Comparison of ENCODE assay signal across 9 cellular contexts in genomic region chr22:37640591-37641250, GRCh38. TPM values are rescaled to one million over a fixed set of nuclear protein-coding genes. Genes with fewer than 3 reads are reported as not detected.
A peak's percentile ranks its signal among the peaks of the same experiment; 100 is the strongest.
DNase-seq lines count a peak whose midpoint lies in the region; ATAC-seq and TF ChIP-seq lines count a peak whose summit lies in the region.
"Had no signal": no experiment of that assay in that cellular context is flagged by ENCODE, and none has a peak within 500 bp of the region (broad histone marks: within the 10 kb centered on the region; RNA-seq: fewer than 3 reads in every experiment).

No MANE protein-coding gene starts in this region.

- H3K36me3 ChIP-seq in Peyer's patch (peaks cover 0 to 25% (median 0%) of the 10 kb centered on the region in 3 donors), prostate gland (no peaks in the 10 kb centered on the region)

- WGBS in prostate gland: 34% methylated on average over 16 of the region's 16 CpGs

- no peak for DNase-seq in GM12864 (ENCODE audit: low read depth)
- peak; percentile 52 to 71 (median 64) for DNase-seq in Peyer's patch
- DNase-seq in prostate gland (ENCODE audit: low spot score): peak; percentile 42
- DNase-seq in GM13977 (ENCODE audit: low spot score): no peak
- DNase-seq in HuH-7 (ENCODE audit: low spot score): no peak
- DNase-seq: NCI-H524 treated with DMSO at 0.1 percent for 48 hours had no signal

- H3K27ac ChIP-seq in Peyer's patch: peak overlapping the region; percentile 87 to 98 (median 94)
- H3K27ac ChIP-seq in prostate gland: peak overlapping the region; percentile 73 to 80

- in situ Hi-C loops in GM13977 (cut with MboI; ENCODE audit: low pct_unique_long_range_greater_than_20kb, low sequenced_read_pairs, unreplicated experiment): no loop called here

- no peak for TF ChIP-seq POLR2A in Peyer's patch (IDR thresholded peaks at IDR 0.05)
- no peak for TF ChIP-seq POLR2A in prostate gland (IDR thresholded peaks at IDR 0.05)

- intact Hi-C loops in prostate gland (cut with DNase I): loop anchor here (5.0 kb wide), 2 partner anchors 37 to 152 kb away; partner anchors contain the start of gene LGALS1

- ATAC-seq in esophagus mucosa (peak; percentile 48), HG03175 (IDR thresholded peaks at IDR 0.05; ENCODE audit: unreplicated experiment) (no peak), GM18867 (IDR thresholded peaks at IDR 0.05; ENCODE audit: unreplicated experiment) (no peak)

- H3K9me3 ChIP-seq in Peyer's patch (no peaks in the 10 kb centered on the region), prostate gland (no peaks in the 10 kb centered on the region)

- H3K4me3 ChIP-seq in GM12864 (ENCODE audit: low read depth, low read length) (peak overlapping the region; percentile 88), Peyer's patch (peak overlapping the region; percentile 54 to 85 (median 78)), prostate gland (peak overlapping the region; percentile 57)

- TF ChIP-seq CTCF in GM12864 (IDR thresholded peaks at IDR 0.05; ENCODE audit: low read depth, low read length, missing control alignments) (peak; percentile 1), Peyer's patch (IDR thresholded peaks at IDR 0.05) (peak in 1 of 6 experiments; percentile 7), prostate gland (IDR thresholded peaks at IDR 0.05) (no peak), GM13977 (IDR thresholded peaks at IDR 0.05; ENCODE audit: extremely low read depth, insufficient read depth, missing control alignments) (no peak)

- H3K4me1 ChIP-seq in Peyer's patch (peaks cover 13 to 62% (median 45%) of the 10 kb centered on the region in 4 donors), prostate gland (replicated peaks) (no peaks in the 10 kb centered on the region)

- H3K27me3 ChIP-seq in Peyer's patch (no peaks in the 10 kb centered on the region), prostate gland (replicated peaks; ENCODE audit: insufficient read depth) (no peaks in the 10 kb centered on the region)

RNA-seq across cellular contexts. Expression of gene SH3BP1, which starts 1.3 kb away (rescaled TPM):
- total RNA-seq in Peyer's patch (100 to 1,000 TPM in 1 of 4 donors, 10 to 100 TPM in 3; 55.0 to 135 (median 71.8) TPM), esophagus mucosa (40.2 TPM), prostate gland (10 to 100 TPM; 10.9 to 12.0 TPM)

RNA-seq across cellular contexts. Expression of gene PDXP, which starts 17.8 kb away (rescaled TPM):
- total RNA-seq in Peyer's patch (100 to 1,000 TPM in 3 of 4 donors, 10 to 100 TPM in 1; 19.0 to 146 (median 111) TPM), esophagus mucosa (2.5 TPM), prostate gland (10 to 100 TPM; 12.9 to 87.8 TPM)

RNA-seq across cellular contexts. Expression of gene GGA1, which starts 32.1 kb away (rescaled TPM):
- total RNA-seq in Peyer's patch (100 to 1,000 TPM in 3 of 4 donors, 10 to 100 TPM in 1; 67.1 to 189 (median 117) TPM), esophagus mucosa (28.4 TPM), prostate gland (100 to 1,000 TPM in 1 of 2 donors, 10 to 100 TPM in 1; 43.9 to 146 TPM)

RNA-seq across cellular contexts. Expression of gene LGALS1, which starts 34.7 kb away (rescaled TPM):
- 100 to 1,000 TPM in 1 of 4 donors, 10 to 100 TPM in 3; 44.8 to 352 (median 73.5) TPM for total RNA-seq in Peyer's patch
- 55.5 TPM for total RNA-seq in esophagus mucosa
- 1,000 to 10,000 TPM in 1 of 2 donors, 100 to 1,000 TPM in 1; 365 to 1,063 TPM for total RNA-seq in prostate gland

RNA-seq across cellular contexts. Expression of gene NOL12, which starts 45.4 kb away (rescaled TPM):
- total RNA-seq in Peyer's patch (100 to 1,000 TPM in 1 of 4 donors, 10 to 100 TPM in 3; 37.5 to 144 (median 57.1) TPM), esophagus mucosa (32.8 TPM), prostate gland (10 to 100 TPM; 39.6 to 49.0 TPM)

Comparison
In these comparisons a context has a peak if more than half of its experiments do, and no peak if none do; other contexts are left out.
1. DNase-seq: peak in Peyer's patch (3 of 3) and prostate gland (single experiment); none in GM12864 (single experiment), GM13977 (single experiment) and HuH-7 (single experiment).
2. Peak in every context shown above with its lines, with median percentiles within 50 percentile points of each other: H3K4me3 ChIP-seq.